20 cellular contexts compared by ENCODE assay signal in genomic region chr1:244583358-244583757, GRCh38.
A peak's percentile ranks its signal among the peaks of the same experiment; 100 is the strongest.
DNase-seq lines count a peak whose midpoint lies in the region; ATAC-seq, FAIRE-seq and TF ChIP-seq lines count a peak whose summit lies in the region.
"Had no signal": no experiment of that assay in that cellular context is flagged by ENCODE, and none has a peak within 500 bp of the region (broad histone marks: within the 10 kb centered on the region; RNA-seq: fewer than 3 reads in every experiment).

No MANE protein-coding gene starts in this region.

- H3K23me2 ChIP-seq in H1 (ENCODE audit: low read depth, low read length), result no peaks in the 10 kb centered on the region

- H4K8ac ChIP-seq in H1 (ENCODE audit: extremely low read depth, insufficient read depth, low read length) (no peak overlapping the region), mesendoderm (ENCODE audit: low read depth, low read length) (no peak overlapping the region)

- no peak overlapping the region for H2BK20ac ChIP-seq in H1 (ENCODE audit: low read length)

- H3K4ac ChIP-seq in H1 (replicated peaks; ENCODE audit: insufficient read length, low read depth, low read length) (no peak overlapping the region), mesendoderm (ENCODE audit: low read depth, low read length) (no peak overlapping the region)

- H3K9me3 ChIP-seq in BE2C, result no peaks in the 10 kb centered on the region
- no peaks in the 10 kb centered on the region for H3K9me3 ChIP-seq in H1 (ENCODE audit: insufficient read depth in 2 of 2, low read depth in 1 of 2, low read length in 1 of 2)

- POLR2A ChIA-PET in H1 (lab: Charles Lee; ENCODE audit: partially characterized antibody), result no interaction called here

- no peak overlapping the region for H2BK5ac ChIP-seq in H1 (ENCODE audit: low read depth, low read length)
- no peak overlapping the region for H2BK5ac ChIP-seq in mesendoderm (ENCODE audit: low read length)

- H3K27ac ChIP-seq in H1 (ENCODE audit: low read depth, low read length) (no peak overlapping the region), mesendoderm (ENCODE audit: low read depth, low read length) (no peak overlapping the region)

- DNase-seq in BE2C, result no peak
- peak; percentile 21 for DNase-seq in H7
- no peak for DNase-seq in H1 (ENCODE audit: low read depth in 1 of 2, low spot score in 2 of 2)
- DNase-seq in mesendoderm, result peak; percentile 14
- DNase-seq in EL, result no peak
- DNase-seq: C1 segment of cervical spinal cord; CD4-positive, CD25-positive, alpha-beta regulatory T cell; CD8-positive, alpha-beta memory T cell; COR-L47; DMS 273 treated with DMSO at 0.1 percent for 48 hours; DMS53; DND-41; GOT3; HCEC 1CT; IMR-90 had no signal

- no peak overlapping the region for H4K91ac ChIP-seq in H1 (replicated peaks; ENCODE audit: insufficient read length, low read length)

- H2AK5ac ChIP-seq in H1 (ENCODE audit: low read depth, low read length), result no peak overlapping the region
- H2AK5ac ChIP-seq in mesendoderm (ENCODE audit: low read length), result no peak overlapping the region

- no peak overlapping the region for H3K4me2 ChIP-seq in H1 (ENCODE audit: insufficient read depth in 1 of 2, low read depth in 2 of 2, low read length in 2 of 2)
- no peak overlapping the region for H3K4me2 ChIP-seq in mesendoderm (ENCODE audit: low read length)

- no peak overlapping the region for H2BK12ac ChIP-seq in H1 (ENCODE audit: low read depth, low read length)

- H3K79me2 ChIP-seq in H1 (ENCODE audit: control insufficient read depth in 1 of 2, insufficient read depth in 2 of 2, low read length in 2 of 2), result no peaks in the 10 kb centered on the region
- H3K79me2 ChIP-seq in mesendoderm (ENCODE audit: control insufficient read depth, insufficient read depth, low read length), result no peaks in the 10 kb centered on the region

- peak; percentile 55 for FAIRE-seq in H1 (lab: Jason Lieb, UNC)
- FAIRE-seq: G401.6, GM12891, GM18507, K562 had no signal

- H3K79me1 ChIP-seq in H1 (ENCODE audit: low read depth, low read length) (no peaks in the 10 kb centered on the region), mesendoderm (ENCODE audit: low read length) (no peaks in the 10 kb centered on the region)

- H2BK15ac ChIP-seq in H1 (ENCODE audit: low read length) (no peak overlapping the region), mesendoderm (replicated peaks; ENCODE audit: low read depth) (no peak overlapping the region)

- H3K9ac ChIP-seq in H1 (replicated peaks in 1 of 4; ENCODE audit: extremely low read depth in 1 of 4, low read depth in 3 of 4, low read length in 3 of 4), result no peak overlapping the region
- H3K9ac ChIP-seq in mesendoderm (ENCODE audit: low read length), result no peak overlapping the region

- no peaks in the 10 kb centered on the region for H3K4me1 ChIP-seq in BE2C
- no peaks in the 10 kb centered on the region for H3K4me1 ChIP-seq in H1 (replicated peaks in 1 of 4; ENCODE audit: control insufficient read depth in 3 of 4, insufficient read depth in 4 of 4, low read length in 3 of 4)
- H3K4me1 ChIP-seq in mesendoderm (ENCODE audit: control insufficient read depth, low read depth, low read length), result no peaks in the 10 kb centered on the region

- TF ChIP-seq POLR2A in H1 (IDR thresholded peaks at IDR 0.05; ENCODE audit: control extremely low read depth in 1 of 2, low read depth in 2 of 2, low read length in 2 of 2), result no peak

- H3K56ac ChIP-seq in H1 (replicated peaks; ENCODE audit: insufficient read length, low read depth, low read length) (no peak overlapping the region), mesendoderm (ENCODE audit: low read length) (no peak overlapping the region)

- H3K4me3 ChIP-seq in BE2C (ENCODE audit: low read depth, low read length) (no peak overlapping the region), H7 (ENCODE audit: insufficient read depth, low read depth, low read length) (no peak overlapping the region), H1 (ENCODE audit: extremely low read depth in 1 of 4, insufficient read depth in 2 of 4, low read depth in 3 of 4, low read length in 4 of 4) (no peak overlapping the region), mesendoderm (ENCODE audit: low read length) (no peak overlapping the region)
- H3K4me3 ChIP-seq: K562 had no signal

- CTCF ChIA-PET in H1 (lab: Charles Lee; ENCODE audit: partially characterized antibody), result no interaction called here

- H3K23ac ChIP-seq in H1 (ENCODE audit: insufficient read length) (no peak overlapping the region), mesendoderm (ENCODE audit: low read length) (no peak overlapping the region)

- TF ChIP-seq CTCF in BE2C (IDR thresholded peaks at IDR 0.05; ENCODE audit: low read depth, low read length), result 0 out of 2 replicates have a peak, but pooled peaks have one; percentile 4
- TF ChIP-seq CTCF in H1 (IDR thresholded peaks at IDR 0.05; ENCODE audit: control extremely low read depth in 1 of 3, insufficient read depth in 1 of 3, low read depth in 1 of 3, low read length in 3 of 3), result peak in 2 of 3 experiments; percentile 42 to 47; a peak in 2 of 4 replicates

- 70% methylated on average over 6 of the region's 6 CpGs; no CpG with 5 or more reads in 1 of the 2 experiments for WGBS in H1 (ENCODE audit: extremely low coverage in 1 of 2, insufficient coverage in 1 of 2, insufficient read length in 1 of 2, insufficient replicate concordance in 2 of 2, low coverage in 1 of 2, low lambda C conversion rate in 2 of 2, missing lambda C conversion rate in 1 of 2), 2 experiments
- WGBS in mesendoderm (ENCODE audit: extremely low coverage, insufficient coverage, low lambda C conversion rate), result no CpG with 5 or more reads among the region's 6 CpGs

- no peaks in the 10 kb centered on the region for H3K36me3 ChIP-seq in BE2C
- H3K36me3 ChIP-seq in H7 (replicated peaks; ENCODE audit: control insufficient read depth, insufficient read depth, low read length), result no peaks in the 10 kb centered on the region
- H3K36me3 ChIP-seq in H1 (ENCODE audit: control insufficient read depth in 2 of 4, insufficient read depth in 4 of 4, low read length in 3 of 4), result no peaks in the 10 kb centered on the region
- no peaks in the 10 kb centered on the region for H3K36me3 ChIP-seq in mesendoderm (ENCODE audit: control insufficient read depth, insufficient read depth, low read length)

- no peaks in the 10 kb centered on the region for H4K20me1 ChIP-seq in H1 (replicated peaks in 1 of 2; ENCODE audit: control insufficient read depth in 1 of 2, insufficient read depth in 2 of 2, low read length in 2 of 2)

- H2AFZ ChIP-seq in H1 (ENCODE audit: low read length), result no peak overlapping the region

- H4K5ac ChIP-seq in H1 (ENCODE audit: insufficient read length, low read depth, low read length) (no peak overlapping the region), mesendoderm (ENCODE audit: low read length) (no peak overlapping the region)

- peak; percentile 45 to 51 for TF ChIP-seq RAD21 in H1 (IDR thresholded peaks at IDR 0.05 in 1 of 2, conservative IDR thresholded peaks at IDR 0.05 in 1 of 2; ENCODE audit: low read depth in 2 of 2, low read length in 2 of 2)

- no peak for TF ChIP-seq EP300 in H1 (IDR thresholded peaks at IDR 0.05; ENCODE audit: borderline replicate concordance in 1 of 2, low read depth in 2 of 2, low read length in 2 of 2)

- no peak for ATAC-seq in GM21717 (IDR thresholded peaks at IDR 0.05; ENCODE audit: unreplicated experiment)
- ATAC-seq: K562 had no signal

- H3K14ac ChIP-seq in H1 (ENCODE audit: insufficient read length), result no peak overlapping the region

- H3K27me3 ChIP-seq in BE2C (no peaks in the 10 kb centered on the region), H7 (ENCODE audit: control insufficient read depth, insufficient read depth, low read length) (no peaks in the 10 kb centered on the region), H1 (replicated peaks in 1 of 4; ENCODE audit: control insufficient read depth in 3 of 4, extremely low read depth in 1 of 4, insufficient read depth in 3 of 4, low read length in 3 of 4) (no peaks in the 10 kb centered on the region), mesendoderm (ENCODE audit: insufficient read depth, low read length, poor library complexity) (no peaks in the 10 kb centered on the region)

- H3K18ac ChIP-seq in H1 (ENCODE audit: extremely low read depth, low read length) (no peak overlapping the region), mesendoderm (ENCODE audit: low read length) (no peak overlapping the region)

- H2BK120ac ChIP-seq in H1 (replicated peaks; ENCODE audit: low read depth, low read length) (no peak overlapping the region), mesendoderm (ENCODE audit: low read depth, low read length) (no peak overlapping the region)

TF ChIP-seq in H1, 55 proteins besides CTCF, POLR2A, EP300 and RAD21:
- TF ChIP-seq TAF1 (IDR thresholded peaks at IDR 0.05; ENCODE audit: low read depth, low read length) (no peak), CHD2 (IDR thresholded peaks at IDR 0.05; ENCODE audit: low read length) (no peak), ZNF274 (IDR thresholded peaks at IDR 0.05; ENCODE audit: borderline replicate concordance, extremely low read depth, low read length) (no peak)

Comparison
In these comparisons a context has a peak if more than half of its experiments do, and no peak if none do; other contexts are left out.
1. DNase-seq: peak in H7 (single experiment) and mesendoderm (single experiment); none in BE2C (single experiment), H1 (0 of 2) and EL (single experiment).